Comparison of ENCODE assay signal across 15 cellular contexts in the genomic region with DNA sequence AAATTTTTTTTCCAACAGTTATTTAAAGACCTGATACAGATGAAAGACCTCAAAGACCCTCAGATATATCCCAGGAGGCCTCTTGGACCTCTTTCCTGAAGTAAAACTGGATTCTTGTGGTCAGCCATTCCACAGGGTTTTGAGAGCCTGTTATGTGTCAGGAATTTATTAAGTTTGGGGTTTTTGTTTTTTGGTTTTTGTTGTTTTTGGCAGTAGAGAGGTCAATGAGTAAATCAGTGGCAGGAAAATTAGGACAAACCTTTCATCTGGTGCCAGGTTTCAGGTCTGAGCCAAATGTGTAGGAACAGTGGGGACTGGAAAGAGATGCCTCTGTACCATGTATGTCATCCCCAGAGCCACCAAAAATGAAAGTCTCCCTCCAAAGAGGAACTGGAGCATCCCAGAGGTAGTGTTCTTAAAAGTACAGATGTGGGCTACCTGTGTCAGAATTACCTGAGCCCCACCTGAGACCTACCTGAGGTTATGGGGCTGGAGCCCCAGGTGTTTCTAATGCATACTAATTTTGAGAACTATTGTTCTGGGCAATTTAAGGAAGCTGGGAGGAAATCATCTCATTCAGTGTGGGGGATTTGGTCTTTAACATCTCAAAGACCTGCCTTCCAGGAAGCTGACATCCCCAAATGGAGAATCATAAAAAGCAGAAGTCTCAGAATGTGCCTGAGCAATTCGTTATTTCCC.
DNase-seq lines count a peak whose midpoint lies in the region; ATAC-seq and TF ChIP-seq lines count a peak whose summit lies in the region.
"Had no signal": no experiment of that assay in that cellular context is flagged by ENCODE, and none has a peak within 500 bp of the region (broad histone marks: within the 10 kb centered on the region; RNA-seq: fewer than 3 reads in every experiment).

No MANE protein-coding gene starts in this region.

- H3K27me3 ChIP-seq in ACC112 (ENCODE audit: insufficient read depth, low read length): no peaks in the 10 kb centered on the region

- no peak for TF ChIP-seq CTCF in chondrocyte (IDR thresholded peaks at IDR 0.05)
- no peak for TF ChIP-seq CTCF in mesothelial cell of epicardium (IDR thresholded peaks at IDR 0.05; ENCODE audit: unreplicated experiment)

- CTCF ChIA-PET in activated CD8-positive, alpha-beta T cell treated with anti-CD3 and anti-CD28 coated beads, Interleukin-2, amount 10 ng/mL, durations not matched to agents 7 days and 5 days (lab: Charles Lee): no interaction called here

- H3K4me3 Mint-ChIP-seq in chondrocyte (ENCODE audit: unreplicated experiment) (no peak overlapping the region), mesothelial cell of epicardium (no peak overlapping the region)
- no peak overlapping the region for H3K4me3 Mint-ChIP-seq in activated CD8-positive, alpha-beta T cell treated with anti-CD3 and anti-CD28 coated beads, Interleukin-2, amount 10 ng/mL, durations not matched to agents 7 days and 5 days
- H3K4me3 Mint-ChIP-seq: B cell, neural crest cell had no signal

- DNase-seq in HT1080 (ENCODE audit: low read depth): peak; percentile 77
- no peak for DNase-seq in chondrocyte (ENCODE audit: low spot score)
- DNase-seq in mesothelial cell of epicardium (ENCODE audit: low spot score in 2 of 2, unreplicated experiment in 2 of 2): no peak
- DNase-seq in NCI-H524 treated with DMSO at 0.1 percent for 48 hours (lab: John Stamatoyannopoulos, UW): no peak
- no peak for DNase-seq in ureter (ENCODE audit: low spot score)
- DNase-seq in activated CD8-positive, alpha-beta T cell treated with anti-CD3 and anti-CD28 coated beads, Interleukin-2, amount 10 ng/mL, durations not matched to agents 7 days and 5 days: no peak
- DNase-seq: NCI-H1417 treated with DMSO at 0.1 percent for 48 hours; stimulated activated CD4-positive, alpha-beta T cell treated with anti-CD3 and anti-CD28 coated beads, Interleukin-2, amount 100 ng/mL, for 48 hours; WERI-Rb-1 had no signal

- H3K27me3 Mint-ChIP-seq in chondrocyte (ENCODE audit: low read depth) (no peaks in the 10 kb centered on the region), mesothelial cell of epicardium (ENCODE audit: low read depth) (no peaks in the 10 kb centered on the region)
- peaks cover 6% of the 10 kb centered on the region for H3K27me3 Mint-ChIP-seq in activated CD8-positive, alpha-beta T cell treated with anti-CD3 and anti-CD28 coated beads, Interleukin-2, amount 10 ng/mL, durations not matched to agents 7 days and 5 days (ENCODE audit: low read depth)

- H3K27ac Mint-ChIP-seq in chondrocyte (ENCODE audit: unreplicated experiment): peak overlapping the region; percentile 95
- H3K27ac Mint-ChIP-seq in mesothelial cell of epicardium: peak overlapping the region; percentile 3
- no peak overlapping the region for H3K27ac Mint-ChIP-seq in activated CD8-positive, alpha-beta T cell treated with anti-CD3 and anti-CD28 coated beads, Interleukin-2, amount 10 ng/mL, durations not matched to agents 7 days and 5 days
- H3K27ac Mint-ChIP-seq: activated T-helper 2 cell treated with anti-CD3 and anti-CD28 coated beads, Interferon-gamma antibody, Interleukin-2, Interleukin-4, amounts not matched to agents 10 μg/mL and 5 μg/mL and 100 μg/mL, durations not matched to agents 14 hours and 24 hours and 36 hours; B cell had no signal

- ATAC-seq in GM21723 (IDR thresholded peaks at IDR 0.05; ENCODE audit: unreplicated experiment): no peak
- no peak for ATAC-seq in activated CD8-positive, alpha-beta T cell treated with anti-CD3 and anti-CD28 coated beads, Interleukin-2, amount 10 ng/mL, durations not matched to agents 7 days and 5 days

- peaks cover 3% of the 10 kb centered on the region for H3K9me3 Mint-ChIP-seq in chondrocyte (ENCODE audit: low read depth)
- peaks cover 10% of the 10 kb centered on the region for H3K9me3 Mint-ChIP-seq in mesothelial cell of epicardium
- no peaks in the 10 kb centered on the region for H3K9me3 Mint-ChIP-seq in activated CD8-positive, alpha-beta T cell treated with anti-CD3 and anti-CD28 coated beads, Interleukin-2, amount 10 ng/mL, durations not matched to agents 7 days and 5 days (ENCODE audit: insufficient read depth)
- H3K9me3 Mint-ChIP-seq: activated T-helper 2 cell treated with anti-CD3 and anti-CD28 coated beads, Interferon-gamma antibody, Interleukin-2, Interleukin-4, amounts not matched to agents 10 μg/mL and 5 μg/mL and 100 μg/mL, durations not matched to agents 14 hours and 24 hours and 36 hours; neural crest cell had no signal

- H3K27ac ChIP-seq in ACC112 (ENCODE audit: low read depth, low read length): peak overlapping the region; percentile 86
- H3K27ac ChIP-seq: HL-60, WERI-Rb-1 had no signal

- peaks cover 54% of the 10 kb centered on the region for H3K4me1 Mint-ChIP-seq in chondrocyte (ENCODE audit: low read depth)
- peaks cover 21% of the 10 kb centered on the region for H3K4me1 Mint-ChIP-seq in mesothelial cell of epicardium
- H3K4me1 Mint-ChIP-seq in activated CD8-positive, alpha-beta T cell treated with anti-CD3 and anti-CD28 coated beads, Interleukin-2, amount 10 ng/mL, durations not matched to agents 7 days and 5 days (ENCODE audit: low read depth): no peaks in the 10 kb centered on the region
- H3K4me1 Mint-ChIP-seq: B cell, neural crest cell had no signal

- POLR2A ChIA-PET in activated CD8-positive, alpha-beta T cell treated with anti-CD3 and anti-CD28 coated beads, Interleukin-2, amount 10 ng/mL, durations not matched to agents 7 days and 5 days (lab: Charles Lee): interaction anchor here (1.0 kb wide), 1 partner anchor 12 kb away, joined by 3 read pairs; no protein-coding TSS in a partner anchor

- H2AFZ ChIP-seq in ACC112 (ENCODE audit: low read length, unreplicated experiment): no peak overlapping the region

- H3K36me3 ChIP-seq in ACC112 (ENCODE audit: insufficient read depth, low read length): no peaks in the 10 kb centered on the region
- H3K36me3 ChIP-seq: WERI-Rb-1 had no signal

- H3K4me1 ChIP-seq in ACC112 (ENCODE audit: control insufficient read depth, insufficient read depth, low read length, unreplicated experiment): peaks cover 29% of the 10 kb centered on the region

- no peak overlapping the region for H3K4me3 ChIP-seq in ACC112 (ENCODE audit: low read depth, low read length)

- H3K79me2 ChIP-seq in ACC112 (ENCODE audit: control insufficient read depth, insufficient read depth, low read length, unreplicated experiment): no peaks in the 10 kb centered on the region

- H3K36me3 Mint-ChIP-seq in chondrocyte (ENCODE audit: low read depth): no peaks in the 10 kb centered on the region
- H3K36me3 Mint-ChIP-seq in mesothelial cell of epicardium: no peaks in the 10 kb centered on the region
- H3K36me3 Mint-ChIP-seq in activated CD8-positive, alpha-beta T cell treated with anti-CD3 and anti-CD28 coated beads, Interleukin-2, amount 10 ng/mL, durations not matched to agents 7 days and 5 days (ENCODE audit: low read depth): no peaks in the 10 kb centered on the region
